8 cellular contexts compared by ENCODE assay signal in genomic region chr15:34514251-34514760, GRCh38.
DNase-seq lines count a peak whose midpoint lies in the region; ATAC-seq and TF ChIP-seq lines count a peak whose summit lies in the region.

No MANE protein-coding gene starts in this region.

- H3K9ac ChIP-seq in neuronal stem cell (ENCODE audit: low read depth, low read length, poor library complexity): peak overlapping the region; percentile 70

- no peak overlapping the region for H4K91ac ChIP-seq in neuronal stem cell (ENCODE audit: low read depth, low read length, poor library complexity)

- H3K9me3 Mint-ChIP-seq in activated CD4-positive, alpha-beta T cell treated with anti-CD3 and anti-CD28 coated beads, Interleukin-2, amount 10 ng/mL, durations not matched to agents 24 days and 14 days: no peaks in the 10 kb centered on the region

- TF ChIP-seq CTCF in foreskin fibroblast (IDR thresholded peaks at IDR 0.05; ENCODE audit: low read depth, low read length): no peak

- peak overlapping the region; percentile 71 for H3K18ac ChIP-seq in neuronal stem cell (ENCODE audit: low read length)

- H3K23ac ChIP-seq in neuronal stem cell (ENCODE audit: low read depth, low read length, poor library complexity): no peak overlapping the region

- no peak overlapping the region for H4K8ac ChIP-seq in neuronal stem cell (ENCODE audit: low read depth, low read length)

- H3K4me3 ChIP-seq in foreskin fibroblast (ENCODE audit: low read depth in 1 of 2, low read length in 2 of 2) (peak overlapping the region; percentile 61 to 70), neuronal stem cell (ENCODE audit: low read length in 2 of 2) (peak overlapping the region; percentile 53 to 78)

- intact Hi-C loops in activated CD4-positive, alpha-beta T cell treated with anti-CD3 and anti-CD28 coated beads, Interleukin-2, amount 10 ng/mL, durations not matched to agents 24 days and 14 days (cut with micrococcal nuclease): no loop called here

- peak; percentile 74 for DNase-seq in activated CD4-positive, alpha-beta T cell treated with anti-CD3 and anti-CD28 coated beads, Interleukin-2, amount 10 ng/mL, durations not matched to agents 24 days and 14 days
- no peak for DNase-seq in activated CD4-positive, alpha-beta T cell treated with anti-CD3 and anti-CD28 coated beads, Interleukin-2, amount 50 U/mL, for 1 hour
- peak; percentile 28 for DNase-seq in activated CD8-positive, alpha-beta memory T cell treated with anti-CD3 and anti-CD28 coated beads, Interleukin-2, amount 50 U/mL, for 4 hours
- DNase-seq in foreskin fibroblast: peak; percentile 16 to 50
- no peak for DNase-seq in neuronal stem cell (ENCODE audit: low spot score)
- no peak for DNase-seq in NCI-H82 (lab: John Stamatoyannopoulos, UW)
- no peak for DNase-seq in NCI-H1092 (lab: John Stamatoyannopoulos, UW)

- H3K14ac ChIP-seq in neuronal stem cell (ENCODE audit: low read length): no peak overlapping the region

- WGBS in neuronal stem cell (ENCODE audit: extremely low coverage in 2 of 2, insufficient read length in 2 of 2, insufficient replicate concordance in 1 of 2), 2 donors: no CpG with 5 or more reads among the region's 42 CpGs

- no peak overlapping the region for H2BK5ac ChIP-seq in neuronal stem cell (ENCODE audit: low read length)

- H2BK12ac ChIP-seq in neuronal stem cell (ENCODE audit: low read length): no peak overlapping the region

- H3K4me3 Mint-ChIP-seq in activated CD4-positive, alpha-beta T cell treated with anti-CD3 and anti-CD28 coated beads, Interleukin-2, amount 10 ng/mL, durations not matched to agents 24 days and 14 days: peak overlapping the region; percentile 85

- peaks cover 17% of the 10 kb centered on the region for H3K4me1 Mint-ChIP-seq in activated CD4-positive, alpha-beta T cell treated with anti-CD3 and anti-CD28 coated beads, Interleukin-2, amount 10 ng/mL, durations not matched to agents 24 days and 14 days

- H2AFZ ChIP-seq in neuronal stem cell (ENCODE audit: low read length): peak overlapping the region; percentile 99

- no peaks in the 10 kb centered on the region for H3K36me3 ChIP-seq in neuronal stem cell (replicated peaks in 1 of 2; ENCODE audit: control insufficient read depth in 2 of 2, insufficient read depth in 2 of 2, low read length in 2 of 2)

- H3K27ac Mint-ChIP-seq in activated CD4-positive, alpha-beta T cell treated with anti-CD3 and anti-CD28 coated beads, Interleukin-2, amount 10 ng/mL, durations not matched to agents 24 days and 14 days: no peak overlapping the region

- ATAC-seq in HG03108 (IDR thresholded peaks at IDR 0.05; ENCODE audit: unreplicated experiment): peak; percentile 64

- peaks cover 6 to 60% (median 42%) of the 10 kb centered on the region in 3 experiments for H3K27me3 ChIP-seq in neuronal stem cell (ENCODE audit: control insufficient read depth in 3 of 3, insufficient read depth in 3 of 3, low read depth in 1 of 3, low read length in 3 of 3)

- H3K4ac ChIP-seq in neuronal stem cell (ENCODE audit: low read length): no peak overlapping the region

- H3K4me1 ChIP-seq in neuronal stem cell (ENCODE audit: control insufficient read depth in 2 of 2, insufficient read depth in 1 of 2, low read depth in 1 of 2, low read length in 2 of 2): no peaks in the 10 kb centered on the region

- H3K9me3 ChIP-seq in neuronal stem cell (replicated peaks in 1 of 2; ENCODE audit: control insufficient read depth in 2 of 2, insufficient read depth in 1 of 2, low read depth in 1 of 2, low read length in 2 of 2): no peaks in the 10 kb centered on the region

- H2BK120ac ChIP-seq in neuronal stem cell (ENCODE audit: low read depth, low read length): peak overlapping the region; percentile 47

- H3K27me3 Mint-ChIP-seq in activated CD4-positive, alpha-beta T cell treated with anti-CD3 and anti-CD28 coated beads, Interleukin-2, amount 10 ng/mL, durations not matched to agents 24 days and 14 days: peaks cover 65% of the 10 kb centered on the region

- no peak overlapping the region for H3K27ac ChIP-seq in neuronal stem cell (replicated peaks; ENCODE audit: low read length)

- no peaks in the 10 kb centered on the region for H3K36me3 Mint-ChIP-seq in activated CD4-positive, alpha-beta T cell treated with anti-CD3 and anti-CD28 coated beads, Interleukin-2, amount 10 ng/mL, durations not matched to agents 24 days and 14 days (ENCODE audit: low read depth)

- H3K4me2 ChIP-seq in neuronal stem cell (ENCODE audit: insufficient read depth, low read length, poor library complexity, severe bottlenecking): peak overlapping the region; percentile 93

- no peaks in the 10 kb centered on the region for H3K79me1 ChIP-seq in neuronal stem cell (ENCODE audit: low read depth, low read length)

- no peak overlapping the region for H2BK15ac ChIP-seq in neuronal stem cell (ENCODE audit: low read length)

- H2AK5ac ChIP-seq in neuronal stem cell (ENCODE audit: low read depth, low read length): no peak overlapping the region

Comparison
In these comparisons a context has a peak if more than half of its experiments do, and no peak if none do; other contexts are left out.
1. DNase-seq: peak in activated CD4-positive, alpha-beta T cell treated with anti-CD3 and anti-CD28 coated beads, Interleukin-2, amount 10 ng/mL, durations not matched to agents 24 days and 14 days (single experiment), activated CD8-positive, alpha-beta memory T cell treated with anti-CD3 and anti-CD28 coated beads, Interleukin-2, amount 50 U/mL, for 4 hours (single experiment) and foreskin fibroblast (2 of 2); none in activated CD4-positive, alpha-beta T cell treated with anti-CD3 and anti-CD28 coated beads, Interleukin-2, amount 50 U/mL, for 1 hour (single experiment), neuronal stem cell (single experiment), NCI-H82 (single experiment) and NCI-H1092 (single experiment).